8 cellular contexts compared by ENCODE assay signal in the genomic region with DNA sequence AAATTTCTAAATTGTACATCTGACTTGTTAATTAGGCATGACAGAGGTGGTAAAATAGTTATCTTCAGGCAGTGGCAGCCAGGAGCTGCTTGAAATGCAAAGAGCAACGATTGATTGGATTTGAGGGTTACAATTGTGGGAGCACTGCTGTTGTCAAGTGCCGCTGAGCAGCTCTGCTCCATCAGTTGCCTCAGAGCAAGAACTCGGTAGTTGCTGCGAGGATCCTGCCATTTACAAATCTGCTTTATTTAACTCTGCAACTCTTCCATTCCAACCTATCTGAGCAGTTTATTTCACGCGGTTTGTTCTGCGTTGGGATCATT. TPM values are rescaled to one million over a fixed set of nuclear protein-coding genes. Genes with fewer than 3 reads are reported as not detected.
A peak's percentile ranks its signal among the peaks of the same experiment; 100 is the strongest.
DNase-seq lines count a peak whose midpoint lies in the region; ATAC-seq and TF ChIP-seq lines count a peak whose summit lies in the region.

No MANE protein-coding gene starts in this region.

- H3K4me3 ChIP-seq in sigmoid colon, result peak overlapping the region; percentile 0 to 41 (median 35)

- peaks cover 0 to 100% (median 92%) of the 10 kb centered on the region in 4 donors for H3K4me1 ChIP-seq in sigmoid colon

- H3K27ac ChIP-seq in sigmoid colon, result peak overlapping the region in 3 of 4 donors; percentile 43 to 98 (median 69)

- WGBS in sigmoid colon, 2 donors, result 53 to 81% methylated on average over 7 of the region's 7 CpGs

- intact Hi-C loops in head of caudate nucleus (cut with DNase I), result no loop called here
- intact Hi-C loops in sigmoid colon (cut with DNase I), result loop anchor here (5.0 kb wide), 1 partner anchor 43 kb away; no protein-coding TSS in a partner anchor

- TF ChIP-seq EP300 in sigmoid colon (IDR thresholded peaks at IDR 0.05), result no peak

- no peaks in the 10 kb centered on the region for H3K36me3 ChIP-seq in sigmoid colon

- H3K9me3 ChIP-seq in sigmoid colon, result no peaks in the 10 kb centered on the region

- DNase-seq in DMS153 treated with DMSO at 0.1 percent for 48 hours (lab: John Stamatoyannopoulos, UW; ENCODE audit: unreplicated experiment) (peak; percentile 35), DMS153 (lab: John Stamatoyannopoulos, UW) (no peak), OCI-M1 (lab: John Stamatoyannopoulos, UW) (peak; percentile 34), head of caudate nucleus (peak in 39 of 42 donors; percentile 35 to 85 (median 63)), sigmoid colon (no peak), CD1c-positive myeloid dendritic cell (ENCODE audit: extremely low spot score) (no peak)
- DNase-seq in activated CD4-positive, alpha-beta T cell treated with anti-CD3 and anti-CD28 coated beads, Interleukin-2, amount 50 U/mL, for 4 hours, result no peak

- H3K27me3 ChIP-seq in sigmoid colon, result no peaks in the 10 kb centered on the region

- TF ChIP-seq POLR2A in sigmoid colon (IDR thresholded peaks at IDR 0.05), result no peak

- no peak for TF ChIP-seq CTCF in sigmoid colon (IDR thresholded peaks at IDR 0.05)

- ATAC-seq in GM18517 (IDR thresholded peaks at IDR 0.05; ENCODE audit: unreplicated experiment), result no peak

RNA-seq across cellular contexts. Expression of a gene that starts 12.6 kb away (rescaled TPM):
- 100 to 1,000 TPM in 1 of 4 donors, 10 to 100 TPM in 3; 90.6 to 159 (median 93.1) TPM for total RNA-seq in sigmoid colon
- polyA plus RNA-seq in sigmoid colon, result 10 to 100 TPM in 2 of 3 donors, 1 to 10 TPM in 1; 2.8 to 15.0 (median 10.8) TPM

RNA-seq across cellular contexts. Expression of a gene that starts 52.8 kb away (rescaled TPM):
- 100 to 1,000 TPM in 1 of 4 donors, 10 to 100 TPM in 3; 84.3 to 155 (median 88.2) TPM for total RNA-seq in sigmoid colon
- polyA plus RNA-seq in sigmoid colon, result 10 to 100 TPM; 37.2 to 62.4 (median 37.2) TPM

Comparison
In these comparisons a context has a peak if more than half of its experiments do, and no peak if none do; other contexts are left out.
1. DNase-seq: peak in DMS153 treated with DMSO at 0.1 percent for 48 hours (single experiment), OCI-M1 (single experiment) and head of caudate nucleus (39 of 42); none in DMS153 (single experiment), sigmoid colon (single experiment), CD1c-positive myeloid dendritic cell (single experiment) and activated CD4-positive, alpha-beta T cell treated with anti-CD3 and anti-CD28 coated beads, Interleukin-2, amount 50 U/mL, for 4 hours (0 of 2).